In genomic region chr14:36505193-36505815, GRCh38 we compare ENCODE assay signal across 10 cellular contexts.
DNase-seq lines count a peak whose midpoint lies in the region; ATAC-seq lines count a peak whose summit lies in the region.
"Had no signal": no experiment of that assay in that cellular context is flagged by ENCODE, and none has a peak within 500 bp of the region (broad histone marks: within the 10 kb centered on the region; RNA-seq: fewer than 3 reads in every experiment).

No MANE protein-coding gene starts in this region.

- peak; percentile 62 for ATAC-seq in GM21529 (IDR thresholded peaks at IDR 0.05; ENCODE audit: unreplicated experiment)
- ATAC-seq in GM21737 (IDR thresholded peaks at IDR 0.05; ENCODE audit: unreplicated experiment): no peak
- ATAC-seq: gastroesophageal sphincter had no signal

- DNase-seq in NCI-H82 (lab: John Stamatoyannopoulos, UW) (peak; percentile 10), NCI-H82 treated with DMSO at 0.1 percent for 48 hours (lab: John Stamatoyannopoulos, UW; ENCODE audit: unreplicated experiment) (no peak), ecto neural progenitor cell (ENCODE audit: low spot score) (peak; percentile 66), HPDE6-E6E7 (ENCODE audit: extremely low spot score) (no peak), DMS114 treated with DMSO at 0.1 percent for 48 hours (lab: John Stamatoyannopoulos, UW; ENCODE audit: unreplicated experiment) (no peak)
- DNase-seq in stimulated activated CD8-positive, alpha-beta memory T cell treated with anti-CD3 and anti-CD28 coated beads, Interleukin-4, amount 100 ng/mL, for 48 hours: peak; percentile 36
- DNase-seq: midbrain had no signal

Comparison
In these comparisons a context has a peak if more than half of its experiments do, and no peak if none do; other contexts are left out.
1. DNase-seq: peak in NCI-H82 (single experiment), ecto neural progenitor cell (single experiment) and stimulated activated CD8-positive, alpha-beta memory T cell treated with anti-CD3 and anti-CD28 coated beads, Interleukin-4, amount 100 ng/mL, for 48 hours (single experiment); none in NCI-H82 treated with DMSO at 0.1 percent for 48 hours (single experiment), HPDE6-E6E7 (single experiment) and DMS114 treated with DMSO at 0.1 percent for 48 hours (single experiment).